Comparison of ENCODE assay signal across 2 cellular contexts in genomic region chr17:1493291-1493980, GRCh38.
TF ChIP-seq lines count a peak whose summit lies in the region.

No MANE protein-coding gene starts in this region.

TF ChIP-seq in GM23338, 12 proteins besides CTCF, POLR2A, EP300 and RAD21 (continued from another document):
- TF ChIP-seq REST (IDR thresholded peaks at IDR 0.05; ENCODE audit: unreplicated experiment), result no peak
- TF ChIP-seq EZH2 (IDR thresholded peaks at IDR 0.05; ENCODE audit: low read depth, unreplicated experiment), result no peak
- TF ChIP-seq EZH2phosphoT487 (IDR thresholded peaks at IDR 0.05; ENCODE audit: unreplicated experiment), result no peak
- no peak for TF ChIP-seq ETS1 (IDR thresholded peaks at IDR 0.05)

TF ChIP-seq in liver, 16 proteins besides CTCF, POLR2A, EP300 and RAD21 (continued from another document):
- TF ChIP-seq TAF1 (conservative IDR thresholded peaks at IDR 0.05), result no peak
- no peak for TF ChIP-seq HNF4A (conservative IDR thresholded peaks at IDR 0.05)
- no peak for TF ChIP-seq YY1 (IDR thresholded peaks at IDR 0.05)
- TF ChIP-seq ATF3 (IDR thresholded peaks at IDR 0.05), result no peak
- no peak for TF ChIP-seq FOXA2 (IDR thresholded peaks at IDR 0.05)
- TF ChIP-seq RXRA (IDR thresholded peaks at IDR 0.05), result no peak
- TF ChIP-seq SP1 (IDR thresholded peaks at IDR 0.05), result peak; percentile 33
- no peak for TF ChIP-seq ZBTB33 (IDR thresholded peaks at IDR 0.05)
- TF ChIP-seq FOXA1 (IDR thresholded peaks at IDR 0.05), result no peak
- no peak for TF ChIP-seq GABPA (IDR thresholded peaks at IDR 0.05 in 1 of 2, conservative IDR thresholded peaks at IDR 0.05 in 1 of 2)
